1 cellular context compared by ENCODE assay signal in genomic region chr11:66288866-66289547, GRCh38.
TF ChIP-seq lines count a peak whose summit lies in the region.

Gene YIF1A (minus strand): TSS chr11:66289143. CDS start chr11:66288985, 158 bp downstream.

TF ChIP-seq in K562, 482 proteins besides CTCF, POLR2A, EP300 and RAD21 (continued from another document and continues in another):
- TF ChIP-seq ZBTB40 (IDR thresholded peaks at IDR 0.05) = peak; percentile 86
- TF ChIP-seq ZBTB40 (CRISPR knock-in tag; IDR thresholded peaks at IDR 0.05) = no peak
- TF ChIP-seq ZNF324 (CRISPR knock-in tag; IDR thresholded peaks at IDR 0.05) = no peak
- TF ChIP-seq BCOR (IDR thresholded peaks at IDR 0.05) = no peak
- TF ChIP-seq ZNF77 (CRISPR knock-in tag; IDR thresholded peaks at IDR 0.05) = no peak
- TF ChIP-seq MITF (IDR thresholded peaks at IDR 0.05) = no peak
- TF ChIP-seq ZNF407 (IDR thresholded peaks at IDR 0.05; ENCODE audit: low read depth) = no peak
- TF ChIP-seq RBM22 (IDR thresholded peaks at IDR 0.05; ENCODE audit: low read depth, low read length, poor library complexity, severe bottlenecking) = no peak
- TF ChIP-seq KLF6 (CRISPR knock-in tag; IDR thresholded peaks at IDR 0.05; ENCODE audit: borderline replicate concordance) = no peak
- TF ChIP-seq BMI1 (IDR thresholded peaks at IDR 0.05; ENCODE audit: low read length) = no peak
- no peak for TF ChIP-seq SNRNP70 (optimal IDR thresholded peaks at IDR 0.05; ENCODE audit: low read depth, low read length)
- no peak for TF ChIP-seq THRAP3 (IDR thresholded peaks at IDR 0.05; ENCODE audit: borderline replicate concordance)
- no peak for TF ChIP-seq ARNT (IDR thresholded peaks at IDR 0.05)
- TF ChIP-seq FOXA3 (CRISPR knock-in tag; conservative IDR thresholded peaks at IDR 0.05 in 1 of 2, IDR thresholded peaks at IDR 0.05 in 1 of 2) = no peak; a peak in 1 of 4 replicates
- TF ChIP-seq NELFE (IDR thresholded peaks at IDR 0.05; ENCODE audit: insufficient read depth, insufficient read length) = no peak
- no peak for TF ChIP-seq ZNF445 (CRISPR knock-in tag; IDR thresholded peaks at IDR 0.05; ENCODE audit: low read depth)
- TF ChIP-seq CBX2 (IDR thresholded peaks at IDR 0.05; ENCODE audit: insufficient read depth, low read length, poor library complexity, severe bottlenecking) = no peak
- no peak for TF ChIP-seq KAT7 (CRISPR knock-in tag; IDR thresholded peaks at IDR 0.05; ENCODE audit: borderline replicate concordance)
- TF ChIP-seq KDM5B (IDR thresholded peaks at IDR 0.05; ENCODE audit: insufficient replicate concordance, low read depth, low read length) = peak; percentile 91
- TF ChIP-seq ZNF518B (CRISPR knock-in tag; IDR thresholded peaks at IDR 0.05) = no peak
- TF ChIP-seq SREBF2 (CRISPR knock-in tag; IDR thresholded peaks at IDR 0.05) = no peak
- TF ChIP-seq THRB (CRISPR knock-in tag; conservative IDR thresholded peaks at IDR 0.05) = no peak
- TF ChIP-seq SRSF3 (IDR thresholded peaks at IDR 0.05; ENCODE audit: insufficient read depth, low read length) = no peak
- peak in 1 of 2 experiments; percentile 26; a peak in 1 of 4 replicates for TF ChIP-seq KDM4B (IDR thresholded peaks at IDR 0.05; ENCODE audit: borderline replicate concordance in 2 of 2, low read depth in 1 of 2)
- TF ChIP-seq HMGN3 (IDR thresholded peaks at IDR 0.05; ENCODE audit: borderline replicate concordance, extremely low read depth, insufficient read length, low read depth, low read length) = no peak
- no peak for TF ChIP-seq ZBTB26 (CRISPR knock-in tag; IDR thresholded peaks at IDR 0.05)
